Comparison of ENCODE assay signal across 1 cellular context in genomic region chr5:137888875-137889759, GRCh38.
TF ChIP-seq lines count a peak whose summit lies in the region.

Gene PKD2L2 (plus strand): TSS chr5:137889457. CDS start chr5:137889492, 35 bp downstream.

TF ChIP-seq in K562, 482 proteins besides CTCF, POLR2A, EP300 and RAD21 (continued from another document and continues in another):
- TF ChIP-seq RREB1 (CRISPR knock-in tag; IDR thresholded peaks at IDR 0.05) (no peak), TAF1 (IDR thresholded peaks at IDR 0.05; ENCODE audit: control insufficient read depth, extremely low read depth, insufficient read depth, low read length, severe bottlenecking) (peak; percentile 88), MAFF (IDR thresholded peaks at IDR 0.05; ENCODE audit: low read length) (no peak), YBX1 (IDR thresholded peaks at IDR 0.05) (no peak), FOXJ3 (CRISPR knock-in tag; IDR thresholded peaks at IDR 0.05) (no peak), FOXA3 (CRISPR knock-in tag; conservative IDR thresholded peaks at IDR 0.05 in 1 of 2, IDR thresholded peaks at IDR 0.05 in 1 of 2) (no peak), CHCHD3 (CRISPR knock-in tag; IDR thresholded peaks at IDR 0.05) (no peak), GTF2E2 (tag; IDR thresholded peaks at IDR 0.05) (no peak; the same call in 1 of the 2 replicates), SREBF2 (CRISPR knock-in tag; IDR thresholded peaks at IDR 0.05) (no peak), STAT5A (IDR thresholded peaks at IDR 0.05; ENCODE audit: borderline replicate concordance, low read length) (no peak), IRF1 (CRISPR knock-in tag; IDR thresholded peaks at IDR 0.05; ENCODE audit: borderline replicate concordance) (no peak), NR3C1 (CRISPR knock-in tag; IDR thresholded peaks at IDR 0.05) (no peak), FOXA1 (IDR thresholded peaks at IDR 0.05; ENCODE audit: borderline replicate concordance) (no peak), KLF16 (IDR thresholded peaks at IDR 0.05) (no peak), ZNF707 (CRISPR knock-in tag; conservative IDR thresholded peaks at IDR 0.05) (no peak), PTRF (tag; IDR thresholded peaks at IDR 0.05) (no peak), SNRNP70 (optimal IDR thresholded peaks at IDR 0.05; ENCODE audit: low read depth, low read length) (no peak), ZNF253 (CRISPR knock-in tag; conservative IDR thresholded peaks at IDR 0.05) (no peak), ARID4B (CRISPR knock-in tag; IDR thresholded peaks at IDR 0.05) (no peak), ZFP36 (IDR thresholded peaks at IDR 0.05; ENCODE audit: low read depth, low read length, partially characterized antibody) (peak; percentile 9), ZNF551 (CRISPR knock-in tag; IDR thresholded peaks at IDR 0.05) (no peak), MCM5 (IDR thresholded peaks at IDR 0.05; ENCODE audit: low read depth) (no peak), PYGO2 (tag; IDR thresholded peaks at IDR 0.05) (no peak), RBM34 (IDR thresholded peaks at IDR 0.05; ENCODE audit: borderline replicate concordance, insufficient read depth, low read length) (no peak), SMARCA4 (IDR thresholded peaks at IDR 0.05) (no peak), NR1H2 (CRISPR knock-in tag; IDR thresholded peaks at IDR 0.05) (0 out of 2 replicates have a peak, but pooled peaks have one; percentile 9), ZC3H8 (IDR thresholded peaks at IDR 0.05) (no peak), XRCC4 (IDR thresholded peaks at IDR 0.05; ENCODE audit: extremely low read depth, insufficient read depth, insufficient read length) (no peak), ZNF780A (CRISPR knock-in tag; IDR thresholded peaks at IDR 0.05) (no peak), ZBTB1 (CRISPR knock-in tag; IDR thresholded peaks at IDR 0.05; ENCODE audit: borderline replicate concordance, low read depth) (peak; percentile 49; the same call in 1 of the 2 replicates), RBM17 (IDR thresholded peaks at IDR 0.05; ENCODE audit: borderline replicate concordance, low read depth, low read length) (no peak), FOXP4 (CRISPR knock-in tag; IDR thresholded peaks at IDR 0.05; ENCODE audit: borderline replicate concordance) (no peak), C11orf30 (IDR thresholded peaks at IDR 0.05; ENCODE audit: low read depth) (no peak), ZKSCAN3 (CRISPR knock-in tag; IDR thresholded peaks at IDR 0.05) (no peak), SRF (CRISPR knock-in tag; IDR thresholded peaks at IDR 0.05) (peak in 1 of 2 experiments; percentile 86; a peak in 1 of 4 replicates), PCBP2 (IDR thresholded peaks at IDR 0.05; ENCODE audit: low read depth, low read length, poor library complexity, severe bottlenecking) (no peak), PRPF4 (IDR thresholded peaks at IDR 0.05; ENCODE audit: insufficient read depth, low read depth, low read length, poor library complexity, severe bottlenecking) (no peak), E2F1 (CRISPR knock-in tag; IDR thresholded peaks at IDR 0.05) (0 out of 2 replicates have a peak, but pooled peaks have one; percentile 36), IFI16 (CRISPR knock-in tag; IDR thresholded peaks at IDR 0.05) (no peak), ZNF311 (CRISPR knock-in tag; IDR thresholded peaks at IDR 0.05) (no peak), CSDE1 (IDR thresholded peaks at IDR 0.05) (no peak)
- TF ChIP-seq, protein P1, sequence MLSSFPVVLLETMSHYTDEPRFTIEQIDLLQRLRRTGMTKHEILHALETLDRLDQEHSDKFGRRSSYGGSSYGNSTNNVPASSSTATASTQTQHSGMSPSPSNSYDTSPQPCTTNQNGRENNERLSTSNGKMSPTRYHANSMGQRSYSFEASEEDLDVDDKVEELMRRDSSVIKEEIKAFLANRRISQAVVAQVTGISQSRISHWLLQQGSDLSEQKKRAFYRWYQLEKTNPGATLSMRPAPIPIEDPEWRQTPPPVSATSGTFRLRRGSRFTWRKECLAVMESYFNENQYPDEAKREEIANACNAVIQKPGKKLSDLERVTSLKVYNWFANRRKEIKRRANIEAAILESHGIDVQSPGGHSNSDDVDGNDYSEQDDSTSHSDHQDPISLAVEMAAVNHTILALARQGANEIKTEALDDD (IDR thresholded peaks at IDR 0.05): no peak
- TF ChIP-seq, protein P2, sequence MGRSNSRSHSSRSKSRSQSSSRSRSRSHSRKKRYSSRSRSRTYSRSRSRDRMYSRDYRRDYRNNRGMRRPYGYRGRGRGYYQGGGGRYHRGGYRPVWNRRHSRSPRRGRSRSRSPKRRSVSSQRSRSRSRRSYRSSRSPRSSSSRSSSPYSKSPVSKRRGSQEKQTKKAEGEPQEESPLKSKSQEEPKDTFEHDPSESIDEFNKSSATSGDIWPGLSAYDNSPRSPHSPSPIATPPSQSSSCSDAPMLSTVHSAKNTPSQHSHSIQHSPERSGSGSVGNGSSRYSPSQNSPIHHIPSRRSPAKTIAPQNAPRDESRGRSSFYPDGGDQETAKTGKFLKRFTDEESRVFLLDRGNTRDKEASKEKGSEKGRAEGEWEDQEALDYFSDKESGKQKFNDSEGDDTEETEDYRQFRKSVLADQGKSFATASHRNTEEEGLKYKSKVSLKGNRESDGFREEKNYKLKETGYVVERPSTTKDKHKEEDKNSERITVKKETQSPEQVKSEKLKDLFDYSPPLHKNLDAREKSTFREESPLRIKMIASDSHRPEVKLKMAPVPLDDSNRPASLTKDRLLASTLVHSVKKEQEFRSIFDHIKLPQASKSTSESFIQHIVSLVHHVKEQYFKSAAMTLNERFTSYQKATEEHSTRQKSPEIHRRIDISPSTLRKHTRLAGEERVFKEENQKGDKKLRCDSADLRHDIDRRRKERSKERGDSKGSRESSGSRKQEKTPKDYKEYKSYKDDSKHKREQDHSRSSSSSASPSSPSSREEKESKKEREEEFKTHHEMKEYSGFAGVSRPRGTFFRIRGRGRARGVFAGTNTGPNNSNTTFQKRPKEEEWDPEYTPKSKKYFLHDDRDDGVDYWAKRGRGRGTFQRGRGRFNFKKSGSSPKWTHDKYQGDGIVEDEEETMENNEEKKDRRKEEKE (IDR thresholded peaks at IDR 0.05; ENCODE audit: borderline replicate concordance in 1 of 2, control insufficient read depth in 1 of 2, low read depth in 2 of 2, low read length in 1 of 2): no peak
- TF ChIP-seq, protein P3, sequence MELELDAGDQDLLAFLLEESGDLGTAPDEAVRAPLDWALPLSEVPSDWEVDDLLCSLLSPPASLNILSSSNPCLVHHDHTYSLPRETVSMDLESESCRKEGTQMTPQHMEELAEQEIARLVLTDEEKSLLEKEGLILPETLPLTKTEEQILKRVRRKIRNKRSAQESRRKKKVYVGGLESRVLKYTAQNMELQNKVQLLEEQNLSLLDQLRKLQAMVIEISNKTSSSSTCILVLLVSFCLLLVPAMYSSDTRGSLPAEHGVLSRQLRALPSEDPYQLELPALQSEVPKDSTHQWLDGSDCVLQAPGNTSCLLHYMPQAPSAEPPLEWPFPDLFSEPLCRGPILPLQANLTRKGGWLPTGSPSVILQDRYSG (tag; conservative IDR thresholded peaks at IDR 0.05; ENCODE audit: low read depth): no peak
- TF ChIP-seq, protein P4, sequence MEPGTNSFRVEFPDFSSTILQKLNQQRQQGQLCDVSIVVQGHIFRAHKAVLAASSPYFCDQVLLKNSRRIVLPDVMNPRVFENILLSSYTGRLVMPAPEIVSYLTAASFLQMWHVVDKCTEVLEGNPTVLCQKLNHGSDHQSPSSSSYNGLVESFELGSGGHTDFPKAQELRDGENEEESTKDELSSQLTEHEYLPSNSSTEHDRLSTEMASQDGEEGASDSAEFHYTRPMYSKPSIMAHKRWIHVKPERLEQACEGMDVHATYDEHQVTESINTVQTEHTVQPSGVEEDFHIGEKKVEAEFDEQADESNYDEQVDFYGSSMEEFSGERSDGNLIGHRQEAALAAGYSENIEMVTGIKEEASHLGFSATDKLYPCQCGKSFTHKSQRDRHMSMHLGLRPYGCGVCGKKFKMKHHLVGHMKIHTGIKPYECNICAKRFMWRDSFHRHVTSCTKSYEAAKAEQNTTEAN (CRISPR knock-in tag; IDR thresholded peaks at IDR 0.05): peak; percentile 32; the same call in 1 of the 2 replicates
